Comparison of ENCODE assay signal across 11 cellular contexts in genomic region chr2:145007673-145008263, GRCh38.
DNase-seq lines count a peak whose midpoint lies in the region; ATAC-seq and TF ChIP-seq lines count a peak whose summit lies in the region.
"Had no signal": no experiment of that assay in that cellular context is flagged by ENCODE, and none has a peak within 500 bp of the region (broad histone marks: within the 10 kb centered on the region; RNA-seq: fewer than 3 reads in every experiment).

No MANE protein-coding gene starts in this region.

- 12 to 26% (median 17%) methylated on average over 1 of the region's 1 CpG for WGBS in psoas muscle, 3 donors

- peak overlapping the region; percentile 81 for H3K27ac ChIP-seq in RWPE1
- H3K27ac ChIP-seq in psoas muscle: peak overlapping the region; percentile 34

- H3K36me3 ChIP-seq in BJ (ENCODE audit: control insufficient read depth, insufficient read depth, low read length): no peaks in the 10 kb centered on the region
- no peaks in the 10 kb centered on the region for H3K36me3 ChIP-seq in psoas muscle (ENCODE audit: insufficient read depth in 1 of 2, low read depth in 1 of 2)

- no peak for DNase-seq in BJ (ENCODE audit: low read depth)
- peak; percentile 24 for DNase-seq in RWPE1 (ENCODE audit: low spot score)
- DNase-seq in fibroblast of pulmonary artery (ENCODE audit: low read depth): peak; percentile 90
- DNase-seq in psoas muscle: peak in 1 of 2 donors; percentile 45
- DNase-seq in germinal center (ENCODE audit: low spot score): no peak
- no peak for DNase-seq in HEK293T (ENCODE audit: extremely low spot score)
- DNase-seq: activated CD4-positive, alpha-beta T cell treated with anti-CD3 and anti-CD28 coated beads for 48 hours; activated naive CD8-positive, alpha-beta T cell treated with anti-CD3 and anti-CD28 coated beads for 36 hours; stimulated activated CD4-positive, alpha-beta T cell treated with anti-CD3 and anti-CD28 coated beads, Interleukin-1b, Interleukin-23, amount 100 ng/mL, for 48 hours had no signal

- H3K4me3 ChIP-seq in BJ (ENCODE audit: low read depth, low read length) (peak overlapping the region; percentile 6; the same call in 1 of the 2 replicates), fibroblast of pulmonary artery (replicated peaks; ENCODE audit: low read depth, low read length) (peak overlapping the region; percentile 39), psoas muscle (no peak overlapping the region)

- no peak for TF ChIP-seq CTCF in BJ (IDR thresholded peaks at IDR 0.05; ENCODE audit: insufficient read depth, low read depth, low read length)
- TF ChIP-seq CTCF in RWPE1 (conservative IDR thresholded peaks at IDR 0.05; ENCODE audit: low read depth): no peak
- no peak for TF ChIP-seq CTCF in fibroblast of pulmonary artery (IDR thresholded peaks at IDR 0.05; ENCODE audit: low read length, missing control alignments)
- TF ChIP-seq CTCF in psoas muscle (IDR thresholded peaks at IDR 0.05): no peak

- H3K27me3 ChIP-seq in BJ (ENCODE audit: control insufficient read depth, insufficient read depth, low read length) (no peaks in the 10 kb centered on the region), psoas muscle (ENCODE audit: insufficient read depth in 3 of 3, low read length in 2 of 3) (no peaks in the 10 kb centered on the region)

- intact Hi-C loops in psoas muscle (cut with DNase I): no loop called here

- ATAC-seq in psoas muscle (no peak), GM18517 (IDR thresholded peaks at IDR 0.05; ENCODE audit: unreplicated experiment) (no peak), HG03457 (IDR thresholded peaks at IDR 0.05; ENCODE audit: unreplicated experiment) (no peak)

- POLR2A ChIA-PET in BJ (lab: Charles Lee) (interaction anchor here (0.7 kb wide), 2 partner anchors 11 to 539 kb away, joined by 3 to 4 read pairs; no protein-coding TSS in a partner anchor), RWPE1 (lab: Yijun Ruan, JAX; ENCODE audit: low non-redundant PET) (no interaction called here), HEK293T (lab: Yijun Ruan, JAX) (no interaction called here)

- H3K9me3 ChIP-seq in psoas muscle: no peaks in the 10 kb centered on the region

- CTCF ChIA-PET in BJ (lab: Yijun Ruan, JAX): interaction anchor here (0.6 to 0.9 kb wide), 4 partner anchors 18 to 1552 kb away, joined by 3 read pairs; no protein-coding TSS in a partner anchor
- CTCF ChIA-PET in RWPE1 (lab: Yijun Ruan, JAX): interaction anchor here (0.6 to 0.7 kb wide), 3 partner anchors 13 to 607 kb away, joined by 3 to 5 read pairs (median 3); no protein-coding TSS in a partner anchor
- CTCF ChIA-PET in HEK293T (lab: Yijun Ruan, JAX): no interaction called here

- H3K4me1 ChIP-seq in psoas muscle: no peaks in the 10 kb centered on the region

TF ChIP-seq in HEK293T, 16 proteins besides CTCF, POLR2A, EP300 and RAD21:
- TF ChIP-seq SUZ12 (IDR thresholded peaks at IDR 0.05) (no peak), FOXA1 (IDR thresholded peaks at IDR 0.05) (no peak), PKNOX1 (IDR thresholded peaks at IDR 0.05) (no peak), FOXK2 (IDR thresholded peaks at IDR 0.05) (no peak), FOXM1 (IDR thresholded peaks at IDR 0.05; ENCODE audit: borderline replicate concordance) (no peak), CTBP1 (IDR thresholded peaks at IDR 0.05; ENCODE audit: borderline replicate concordance) (no peak), ZNF384 (IDR thresholded peaks at IDR 0.05) (no peak), LEF1 (IDR thresholded peaks at IDR 0.05; ENCODE audit: borderline replicate concordance) (no peak), SP1 (IDR thresholded peaks at IDR 0.05) (no peak), HDGF (IDR thresholded peaks at IDR 0.05; ENCODE audit: borderline replicate concordance) (no peak), L3MBTL2 (conservative IDR thresholded peaks at IDR 0.05) (no peak)

Comparison
In these comparisons a context has a peak if more than half of its experiments do, and no peak if none do; other contexts are left out.
1. DNase-seq: peak in RWPE1 (single experiment) and fibroblast of pulmonary artery (single experiment); none in BJ (single experiment), germinal center (single experiment) and HEK293T (single experiment).